25 cellular contexts compared by ENCODE assay signal in the genomic region with DNA sequence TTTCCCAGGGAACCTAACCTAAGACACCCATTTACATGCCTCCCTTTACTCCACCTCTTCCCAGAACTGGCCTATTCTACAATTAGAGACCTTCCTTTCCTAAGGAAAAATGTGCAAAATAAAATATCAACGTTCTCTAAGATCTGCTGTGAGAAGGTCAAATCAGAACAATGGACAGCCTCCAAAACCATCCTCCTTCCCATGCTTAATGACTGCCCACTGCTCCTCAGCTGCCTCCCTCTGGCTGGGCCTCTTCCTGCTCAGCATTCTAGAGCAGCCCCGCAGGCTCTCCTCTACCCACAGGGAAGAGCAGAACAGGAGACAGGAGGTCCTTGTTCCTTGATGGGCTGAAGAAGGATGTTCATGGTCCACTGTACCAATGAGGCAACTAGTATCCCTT.
DNase-seq lines count a peak whose midpoint lies in the region; ATAC-seq, FAIRE-seq and TF ChIP-seq lines count a peak whose summit lies in the region.
"Had no signal": no experiment of that assay in that cellular context is flagged by ENCODE, and none has a peak within 500 bp of the region (broad histone marks: within the 10 kb centered on the region; RNA-seq: fewer than 3 reads in every experiment).

No MANE protein-coding gene starts in this region.

- no peak for DNase-seq in bronchial epithelial cell (ENCODE audit: low read depth)
- DNase-seq in KG1 (lab: John Stamatoyannopoulos, UW) = no peak
- DNase-seq in NCI-H82 treated with DMSO at 0.1 percent for 48 hours (lab: John Stamatoyannopoulos, UW; ENCODE audit: unreplicated experiment) = no peak
- no peak for DNase-seq in foreskin keratinocyte
- DNase-seq: 8988T; ACHN; BE2C; C1 segment of cervical spinal cord; CD4-positive, alpha-beta memory T cell; CD4-positive, CD25-positive, alpha-beta regulatory T cell; CD8-positive, alpha-beta memory T cell; COR-L47; DMS 273 treated with DMSO at 0.1 percent for 48 hours; DMS153; DMS53; DMS79; DND-41; EL; GDM1 had no signal

- H3K36me3 ChIP-seq in HEK293 (ENCODE audit: control insufficient read depth in 2 of 2, insufficient read depth in 1 of 2, low read length in 2 of 2) (no peaks in the 10 kb centered on the region), bronchial epithelial cell (ENCODE audit: control insufficient read depth, insufficient read depth, low read length) (no peaks in the 10 kb centered on the region)
- H3K36me3 ChIP-seq: BE2C, BLaER1 had no signal

- no peaks in the 10 kb centered on the region for H3K27me3 ChIP-seq in bronchial epithelial cell (ENCODE audit: control insufficient read depth, insufficient read depth, low read length)
- no peaks in the 10 kb centered on the region for H3K27me3 ChIP-seq in foreskin keratinocyte
- H3K27me3 ChIP-seq: BE2C, BLaER1 had no signal

- H3K27ac ChIP-seq in 22Rv1 (peak overlapping the region; percentile 78), HEK293 (ENCODE audit: extremely low read depth, low read depth, low read length) (no peak overlapping the region), foreskin keratinocyte (no peak overlapping the region)
- H3K27ac ChIP-seq: BLaER1 had no signal

- POLR2A ChIA-PET in HEK293 (lab: Yijun Ruan, JAX) = no interaction called here

- CTCF ChIA-PET in HEK293 (lab: Yijun Ruan, JAX) = interaction anchor here (0.6 kb wide), 1 partner anchor 624 kb away, joined by 3 read pairs; no protein-coding TSS in a partner anchor

- ATAC-seq in foreskin keratinocyte = no peak

- H3K9me3 ChIP-seq in HEK293 (ENCODE audit: control insufficient read depth, insufficient read depth, low read depth, low read length) = no peaks in the 10 kb centered on the region
- H3K9me3 ChIP-seq: BE2C, BLaER1 had no signal

- TF ChIP-seq CTCF in 22Rv1 (IDR thresholded peaks at IDR 0.05) (no peak), HEK293 (tag by site-specific recombination; IDR thresholded peaks at IDR 0.05) (no peak), bronchial epithelial cell (IDR thresholded peaks at IDR 0.05; ENCODE audit: insufficient read depth, low read length, severe bottlenecking) (no peak), foreskin keratinocyte (conservative IDR thresholded peaks at IDR 0.05) (no peak)

- no peak overlapping the region for H3K4me3 ChIP-seq in HEK293 (ENCODE audit: low read depth, low read length)
- H3K4me3 ChIP-seq in bronchial epithelial cell (ENCODE audit: low read depth, low read length) = no peak overlapping the region
- H3K4me3 ChIP-seq: BLaER1 had no signal

- H3K4me1 ChIP-seq in HEK293 (ENCODE audit: control insufficient read depth, insufficient read depth, low read length) (peaks cover 2% of the 10 kb centered on the region; the same call in 1 of the 2 replicates), foreskin keratinocyte (no peaks in the 10 kb centered on the region)
- H3K4me1 ChIP-seq: BE2C, BLaER1 had no signal

- peak; percentile 13 for FAIRE-seq in bronchial epithelial cell (lab: Jason Lieb, UNC)
- FAIRE-seq: A204.1, GM12891, GM19239 had no signal

TF ChIP-seq in HEK293, 187 proteins besides CTCF, POLR2A, EP300 and RAD21:
- TF ChIP-seq, protein P1, sequence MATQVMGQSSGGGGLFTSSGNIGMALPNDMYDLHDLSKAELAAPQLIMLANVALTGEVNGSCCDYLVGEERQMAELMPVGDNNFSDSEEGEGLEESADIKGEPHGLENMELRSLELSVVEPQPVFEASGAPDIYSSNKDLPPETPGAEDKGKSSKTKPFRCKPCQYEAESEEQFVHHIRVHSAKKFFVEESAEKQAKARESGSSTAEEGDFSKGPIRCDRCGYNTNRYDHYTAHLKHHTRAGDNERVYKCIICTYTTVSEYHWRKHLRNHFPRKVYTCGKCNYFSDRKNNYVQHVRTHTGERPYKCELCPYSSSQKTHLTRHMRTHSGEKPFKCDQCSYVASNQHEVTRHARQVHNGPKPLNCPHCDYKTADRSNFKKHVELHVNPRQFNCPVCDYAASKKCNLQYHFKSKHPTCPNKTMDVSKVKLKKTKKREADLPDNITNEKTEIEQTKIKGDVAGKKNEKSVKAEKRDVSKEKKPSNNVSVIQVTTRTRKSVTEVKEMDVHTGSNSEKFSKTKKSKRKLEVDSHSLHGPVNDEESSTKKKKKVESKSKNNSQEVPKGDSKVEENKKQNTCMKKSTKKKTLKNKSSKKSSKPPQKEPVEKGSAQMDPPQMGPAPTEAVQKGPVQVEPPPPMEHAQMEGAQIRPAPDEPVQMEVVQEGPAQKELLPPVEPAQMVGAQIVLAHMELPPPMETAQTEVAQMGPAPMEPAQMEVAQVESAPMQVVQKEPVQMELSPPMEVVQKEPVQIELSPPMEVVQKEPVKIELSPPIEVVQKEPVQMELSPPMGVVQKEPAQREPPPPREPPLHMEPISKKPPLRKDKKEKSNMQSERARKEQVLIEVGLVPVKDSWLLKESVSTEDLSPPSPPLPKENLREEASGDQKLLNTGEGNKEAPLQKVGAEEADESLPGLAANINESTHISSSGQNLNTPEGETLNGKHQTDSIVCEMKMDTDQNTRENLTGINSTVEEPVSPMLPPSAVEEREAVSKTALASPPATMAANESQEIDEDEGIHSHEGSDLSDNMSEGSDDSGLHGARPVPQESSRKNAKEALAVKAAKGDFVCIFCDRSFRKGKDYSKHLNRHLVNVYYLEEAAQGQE (tag by site-specific recombination; IDR thresholded peaks at IDR 0.05) = 0 out of 2 replicates have a peak, but pooled peaks have one; percentile 42
- TF ChIP-seq, protein P2, sequence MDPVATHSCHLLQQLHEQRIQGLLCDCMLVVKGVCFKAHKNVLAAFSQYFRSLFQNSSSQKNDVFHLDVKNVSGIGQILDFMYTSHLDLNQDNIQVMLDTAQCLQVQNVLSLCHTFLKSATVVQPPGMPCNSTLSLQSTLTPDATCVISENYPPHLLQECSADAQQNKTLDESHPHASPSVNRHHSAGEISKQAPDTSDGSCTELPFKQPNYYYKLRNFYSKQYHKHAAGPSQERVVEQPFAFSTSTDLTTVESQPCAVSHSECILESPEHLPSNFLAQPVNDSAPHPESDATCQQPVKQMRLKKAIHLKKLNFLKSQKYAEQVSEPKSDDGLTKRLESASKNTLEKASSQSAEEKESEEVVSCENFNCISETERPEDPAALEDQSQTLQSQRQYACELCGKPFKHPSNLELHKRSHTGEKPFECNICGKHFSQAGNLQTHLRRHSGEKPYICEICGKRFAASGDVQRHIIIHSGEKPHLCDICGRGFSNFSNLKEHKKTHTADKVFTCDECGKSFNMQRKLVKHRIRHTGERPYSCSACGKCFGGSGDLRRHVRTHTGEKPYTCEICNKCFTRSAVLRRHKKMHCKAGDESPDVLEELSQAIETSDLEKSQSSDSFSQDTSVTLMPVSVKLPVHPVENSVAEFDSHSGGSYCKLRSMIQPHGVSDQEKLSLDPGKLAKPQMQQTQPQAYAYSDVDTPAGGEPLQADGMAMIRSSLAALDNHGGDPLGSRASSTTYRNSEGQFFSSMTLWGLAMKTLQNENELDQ (tag by site-specific recombination; IDR thresholded peaks at IDR 0.05; ENCODE audit: low read depth) = no peak
